ENCODE assay signal across 8 cellular contexts in genomic region chr1:37602750-37603694, GRCh38. TPM values are rescaled to one million over a fixed set of nuclear protein-coding genes. Genes with fewer than 3 reads are reported as not detected.
DNase-seq lines count a peak whose midpoint lies in the region; ATAC-seq and TF ChIP-seq lines count a peak whose summit lies in the region.

No MANE protein-coding gene starts in this region.

- H3K36me3 ChIP-seq in OCI-LY3 (replicated peaks; ENCODE audit: low read depth, low read length) (no peaks in the 10 kb centered on the region), left ventricle myocardium inferior (no peaks in the 10 kb centered on the region)

- no peaks in the 10 kb centered on the region for H4K20me1 ChIP-seq in OCI-LY3 (ENCODE audit: insufficient read depth, low read length)

- H3K79me2 ChIP-seq in OCI-LY3 (ENCODE audit: low read length), result no peaks in the 10 kb centered on the region

- ATAC-seq in HG02852 (IDR thresholded peaks at IDR 0.05; ENCODE audit: unreplicated experiment), result no peak
- no peak for ATAC-seq in GM19328 (IDR thresholded peaks at IDR 0.05; ENCODE audit: unreplicated experiment)

- TF ChIP-seq CTCF in HL-60 (IDR thresholded peaks at IDR 0.05; ENCODE audit: insufficient read depth, low read length) (peak; percentile 48), OCI-LY3 (IDR thresholded peaks at IDR 0.05; ENCODE audit: low read depth, low read length) (peak; percentile 75), left ventricle myocardium inferior (IDR thresholded peaks at IDR 0.05; ENCODE audit: borderline replicate concordance) (peak; percentile 65)

- no peak overlapping the region for H3K27ac ChIP-seq in HL-60 (replicated peaks)
- no peak overlapping the region for H3K27ac ChIP-seq in OCI-LY3 (ENCODE audit: low read length)
- H3K27ac ChIP-seq in left ventricle myocardium inferior (replicated peaks), result no peak overlapping the region

- H3K4me2 ChIP-seq in OCI-LY3 (ENCODE audit: low read length), result peak overlapping the region; percentile 47

- H3K4me3 ChIP-seq in HL-60 (replicated peaks; ENCODE audit: insufficient read depth, low read length) (no peak overlapping the region), OCI-LY3 (ENCODE audit: low read length) (no peak overlapping the region), left ventricle myocardium inferior (no peak overlapping the region)

- H2AFZ ChIP-seq in OCI-LY3 (ENCODE audit: low read depth, low read length), result no peak overlapping the region

- H3K4me1 ChIP-seq in OCI-LY3 (ENCODE audit: low read length), result 0 out of 2 replicates have a peak, but pooled peaks cover 4% of the 10 kb centered on the region
- no peaks in the 10 kb centered on the region for H3K4me1 ChIP-seq in left ventricle myocardium inferior

- H3K9me3 ChIP-seq in OCI-LY3 (ENCODE audit: insufficient read depth, low read length) (no peaks in the 10 kb centered on the region), left ventricle myocardium inferior (replicated peaks) (no peaks in the 10 kb centered on the region)

- DNase-seq in D341Med (ENCODE audit: low spot score), result peak; percentile 66
- DNase-seq in HL-60 (ENCODE audit: low read depth in 1 of 2, low spot score in 1 of 2), result peak in 1 of 2 experiments; percentile 35
- peak; percentile 14 for DNase-seq in activated effector memory CD4-positive, alpha-beta T cell treated with Interleukin-2 at 50 U/mL for 16 hours
- DNase-seq in left ventricle myocardium inferior, result no peak
- peak; percentile 16 to 34 for DNase-seq in stimulated activated CD4-positive, alpha-beta T cell treated with anti-CD3 and anti-CD28 coated beads, Interleukin-2, amount 100 ng/mL, for 24 hours

- intact Hi-C loops in left ventricle myocardium inferior (cut with micrococcal nuclease), result no loop called here

- H3K27me3 ChIP-seq in HL-60 (ENCODE audit: insufficient read depth, poor library complexity, severe bottlenecking) (no peaks in the 10 kb centered on the region), OCI-LY3 (ENCODE audit: low read depth, low read length) (no peaks in the 10 kb centered on the region), left ventricle myocardium inferior (ENCODE audit: low read depth) (peaks cover 46% of the 10 kb centered on the region)

- no peak overlapping the region for H3K9ac ChIP-seq in OCI-LY3 (ENCODE audit: low read length)

RNA-seq across cellular contexts. Expression of gene GNL2, which starts 7.3 kb away (rescaled TPM):
- total RNA-seq in left ventricle myocardium inferior, result 20.1 TPM

RNA-seq across cellular contexts. Expression of gene RSPO1, which starts 31.7 kb away (rescaled TPM):
- not detected for total RNA-seq in left ventricle myocardium inferior

RNA-seq across cellular contexts. Expression of gene DNALI1, which starts 46.3 kb away (rescaled TPM):
- 6.9 TPM for total RNA-seq in left ventricle myocardium inferior

RNA-seq across cellular contexts. Expression of gene SNIP1, which starts 48.9 kb away (rescaled TPM):
- 7.0 TPM for total RNA-seq in left ventricle myocardium inferior
